1 cellular context compared by ENCODE assay signal in the genomic region with DNA sequence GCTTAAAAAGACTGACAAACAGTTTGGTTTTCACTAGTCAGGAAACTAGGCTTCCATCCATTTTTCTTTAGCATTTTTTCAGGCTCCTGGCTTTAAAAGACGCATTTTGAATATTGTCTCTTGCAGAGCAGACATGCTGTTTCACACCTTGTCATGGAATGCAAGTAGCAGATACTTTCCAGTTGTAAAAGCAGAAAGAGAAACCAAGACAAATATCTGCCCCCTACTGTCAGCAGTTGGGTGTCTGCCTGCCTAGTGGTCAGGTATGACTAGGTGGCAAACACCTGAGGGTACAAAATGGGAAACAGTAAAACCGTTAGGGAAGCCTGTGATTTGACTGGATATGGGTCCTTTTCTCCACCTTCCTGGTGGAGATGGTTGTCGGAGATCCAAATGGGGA.
TF ChIP-seq lines count a peak whose summit lies in the region.

No MANE protein-coding gene starts in this region.

TF ChIP-seq in K562, 482 proteins besides CTCF, POLR2A, EP300 and RAD21:
- TF ChIP-seq ZNF707 (CRISPR knock-in tag; conservative IDR thresholded peaks at IDR 0.05) = no peak
- no peak for TF ChIP-seq TAL1 (IDR thresholded peaks at IDR 0.05)
- no peak for TF ChIP-seq HNRNPL (IDR thresholded peaks at IDR 0.05; ENCODE audit: low read depth, low read length)
- TF ChIP-seq PCBP1 (IDR thresholded peaks at IDR 0.05; ENCODE audit: low read depth, low read length, poor library complexity, severe bottlenecking) = no peak
- TF ChIP-seq, protein P1, sequence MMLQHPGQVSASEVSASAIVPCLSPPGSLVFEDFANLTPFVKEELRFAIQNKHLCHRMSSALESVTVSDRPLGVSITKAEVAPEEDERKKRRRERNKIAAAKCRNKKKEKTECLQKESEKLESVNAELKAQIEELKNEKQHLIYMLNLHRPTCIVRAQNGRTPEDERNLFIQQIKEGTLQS (IDR thresholded peaks at IDR 0.05) = no peak
- TF ChIP-seq, protein P1 (CRISPR knock-in tag; conservative IDR thresholded peaks at IDR 0.05) = no peak
- TF ChIP-seq, protein P2, sequence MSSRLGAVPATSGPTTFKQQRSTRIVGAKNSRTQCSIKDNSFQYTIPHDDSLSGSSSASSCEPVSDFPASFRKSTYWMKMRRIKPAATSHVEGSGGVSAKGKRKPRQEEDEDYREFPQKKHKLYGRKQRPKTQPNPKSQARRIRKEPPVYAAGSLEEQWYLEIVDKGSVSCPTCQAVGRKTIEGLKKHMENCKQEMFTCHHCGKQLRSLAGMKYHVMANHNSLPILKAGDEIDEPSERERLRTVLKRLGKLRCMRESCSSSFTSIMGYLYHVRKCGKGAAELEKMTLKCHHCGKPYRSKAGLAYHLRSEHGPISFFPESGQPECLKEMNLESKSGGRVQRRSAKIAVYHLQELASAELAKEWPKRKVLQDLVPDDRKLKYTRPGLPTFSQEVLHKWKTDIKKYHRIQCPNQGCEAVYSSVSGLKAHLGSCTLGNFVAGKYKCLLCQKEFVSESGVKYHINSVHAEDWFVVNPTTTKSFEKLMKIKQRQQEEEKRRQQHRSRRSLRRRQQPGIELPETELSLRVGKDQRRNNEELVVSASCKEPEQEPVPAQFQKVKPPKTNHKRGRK (tag; IDR thresholded peaks at IDR 0.05) = peak; percentile 71; the same call in 1 of the 2 replicates
- TF ChIP-seq, protein P3, sequence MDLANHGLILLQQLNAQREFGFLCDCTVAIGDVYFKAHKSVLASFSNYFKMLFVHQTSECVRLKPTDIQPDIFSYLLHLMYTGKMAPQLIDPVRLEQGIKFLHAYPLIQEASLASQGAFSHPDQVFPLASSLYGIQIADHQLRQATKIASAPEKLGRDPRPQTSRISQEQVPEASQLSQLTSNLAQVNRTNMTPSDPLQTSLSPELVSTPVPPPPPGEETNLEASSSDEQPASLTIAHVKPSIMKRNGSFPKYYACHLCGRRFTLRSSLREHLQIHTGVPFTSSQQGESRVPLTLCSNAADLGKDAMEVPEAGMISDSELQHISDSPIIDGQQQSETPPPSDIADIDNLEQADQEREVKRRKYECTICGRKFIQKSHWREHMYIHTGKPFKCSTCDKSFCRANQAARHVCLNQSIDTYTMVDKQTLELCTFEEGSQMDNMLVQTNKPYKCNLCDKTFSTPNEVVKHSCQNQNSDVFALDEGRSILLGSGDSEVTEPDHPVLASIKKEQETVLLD (IDR thresholded peaks at IDR 0.05) = no peak
- TF ChIP-seq L3MBTL2 (IDR thresholded peaks at IDR 0.05) = peak; percentile 53; the same call in 1 of the 2 replicates
- no peak for TF ChIP-seq CEBPB (tag; IDR thresholded peaks at IDR 0.05)
- TF ChIP-seq, protein P4, sequence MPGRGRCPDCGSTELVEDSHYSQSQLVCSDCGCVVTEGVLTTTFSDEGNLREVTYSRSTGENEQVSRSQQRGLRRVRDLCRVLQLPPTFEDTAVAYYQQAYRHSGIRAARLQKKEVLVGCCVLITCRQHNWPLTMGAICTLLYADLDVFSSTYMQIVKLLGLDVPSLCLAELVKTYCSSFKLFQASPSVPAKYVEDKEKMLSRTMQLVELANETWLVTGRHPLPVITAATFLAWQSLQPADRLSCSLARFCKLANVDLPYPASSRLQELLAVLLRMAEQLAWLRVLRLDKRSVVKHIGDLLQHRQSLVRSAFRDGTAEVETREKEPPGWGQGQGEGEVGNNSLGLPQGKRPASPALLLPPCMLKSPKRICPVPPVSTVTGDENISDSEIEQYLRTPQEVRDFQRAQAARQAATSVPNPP (IDR thresholded peaks at IDR 0.05; ENCODE audit: borderline replicate concordance, insufficient read depth, insufficient read length) = no peak
- TF ChIP-seq GATA2 (CRISPR knock-in tag; IDR thresholded peaks at IDR 0.05) = 0 out of 2 replicates have a peak, but pooled peaks have one; percentile 18
- TF ChIP-seq POLR3G (IDR thresholded peaks at IDR 0.05; ENCODE audit: extremely low read depth, insufficient read length, insufficient replicate concordance) = no peak
- peak; percentile 65; the same call in 1 of the 2 replicates for TF ChIP-seq ZEB2 (IDR thresholded peaks at IDR 0.05)
- TF ChIP-seq, protein P5, sequence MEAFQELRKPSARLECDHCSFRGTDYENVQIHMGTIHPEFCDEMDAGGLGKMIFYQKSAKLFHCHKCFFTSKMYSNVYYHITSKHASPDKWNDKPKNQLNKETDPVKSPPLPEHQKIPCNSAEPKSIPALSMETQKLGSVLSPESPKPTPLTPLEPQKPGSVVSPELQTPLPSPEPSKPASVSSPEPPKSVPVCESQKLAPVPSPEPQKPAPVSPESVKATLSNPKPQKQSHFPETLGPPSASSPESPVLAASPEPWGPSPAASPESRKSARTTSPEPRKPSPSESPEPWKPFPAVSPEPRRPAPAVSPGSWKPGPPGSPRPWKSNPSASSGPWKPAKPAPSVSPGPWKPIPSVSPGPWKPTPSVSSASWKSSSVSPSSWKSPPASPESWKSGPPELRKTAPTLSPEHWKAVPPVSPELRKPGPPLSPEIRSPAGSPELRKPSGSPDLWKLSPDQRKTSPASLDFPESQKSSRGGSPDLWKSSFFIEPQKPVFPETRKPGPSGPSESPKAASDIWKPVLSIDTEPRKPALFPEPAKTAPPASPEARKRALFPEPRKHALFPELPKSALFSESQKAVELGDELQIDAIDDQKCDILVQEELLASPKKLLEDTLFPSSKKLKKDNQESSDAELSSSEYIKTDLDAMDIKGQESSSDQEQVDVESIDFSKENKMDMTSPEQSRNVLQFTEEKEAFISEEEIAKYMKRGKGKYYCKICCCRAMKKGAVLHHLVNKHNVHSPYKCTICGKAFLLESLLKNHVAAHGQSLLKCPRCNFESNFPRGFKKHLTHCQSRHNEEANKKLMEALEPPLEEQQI (IDR thresholded peaks at IDR 0.05) = no peak
- no peak for TF ChIP-seq PHF21A (IDR thresholded peaks at IDR 0.05; ENCODE audit: borderline replicate concordance, low read depth)
- TF ChIP-seq, protein P6, sequence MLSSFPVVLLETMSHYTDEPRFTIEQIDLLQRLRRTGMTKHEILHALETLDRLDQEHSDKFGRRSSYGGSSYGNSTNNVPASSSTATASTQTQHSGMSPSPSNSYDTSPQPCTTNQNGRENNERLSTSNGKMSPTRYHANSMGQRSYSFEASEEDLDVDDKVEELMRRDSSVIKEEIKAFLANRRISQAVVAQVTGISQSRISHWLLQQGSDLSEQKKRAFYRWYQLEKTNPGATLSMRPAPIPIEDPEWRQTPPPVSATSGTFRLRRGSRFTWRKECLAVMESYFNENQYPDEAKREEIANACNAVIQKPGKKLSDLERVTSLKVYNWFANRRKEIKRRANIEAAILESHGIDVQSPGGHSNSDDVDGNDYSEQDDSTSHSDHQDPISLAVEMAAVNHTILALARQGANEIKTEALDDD (IDR thresholded peaks at IDR 0.05) = 0 out of 2 replicates have a peak, but pooled peaks have one; percentile 42
- TF ChIP-seq MECOM (CRISPR knock-in tag; IDR thresholded peaks at IDR 0.05) = 0 out of 2 replicates have a peak, but pooled peaks have one; percentile 19
